7 cellular contexts compared by ENCODE assay signal in genomic region chr17:2406903-2407790, GRCh38. TPM values are rescaled to one million over a fixed set of nuclear protein-coding genes. Genes with fewer than 3 reads are reported as not detected.
DNase-seq lines count a peak whose midpoint lies in the region; ATAC-seq, FAIRE-seq and TF ChIP-seq lines count a peak whose summit lies in the region.

No MANE protein-coding gene starts in this region.

- peak; percentile 13 for FAIRE-seq in kidney (lab: Jason Lieb, UNC)

- H2AFZ ChIP-seq in Karpas-422 (ENCODE audit: low read length), result no peak overlapping the region

- no peak for ATAC-seq in GM21825 (IDR thresholded peaks at IDR 0.05; ENCODE audit: unreplicated experiment)

- H3K27me3 ChIP-seq in subcutaneous abdominal adipose tissue (ENCODE audit: control insufficient read depth in 5 of 5, insufficient read depth in 4 of 5, low read length in 5 of 5) (no peaks in the 10 kb centered on the region), Karpas-422 (ENCODE audit: low read length) (no peaks in the 10 kb centered on the region)

- intact Hi-C loops in kidney (cut with DNase I), result no loop called here

- H3K4me1 ChIP-seq in kidney (ENCODE audit: control insufficient read depth in 1 of 2, insufficient read depth in 1 of 2, low read depth in 1 of 2, low read length in 2 of 2) (peaks cover 11 to 20% of the 10 kb centered on the region in 2 donors), subcutaneous abdominal adipose tissue (ENCODE audit: control insufficient read depth in 5 of 5, insufficient read depth in 5 of 5, low read length in 5 of 5) (peaks cover 26 to 59% (median 56%) of the 10 kb centered on the region in 5 donors), Karpas-422 (ENCODE audit: low read length) (peaks cover 12% of the 10 kb centered on the region)

- DNase-seq in HT-29 (ENCODE audit: low spot score) (peak; percentile 45), kidney (peak; percentile 91), Karpas-422 (no peak)
- no peak for DNase-seq in activated effector memory CD4-positive, alpha-beta T cell treated with anti-CD3 and anti-CD28 coated beads, Interleukin-2, amount 50 U/mL, for 16 hours

- peak overlapping the region; percentile 9 for H3K27ac ChIP-seq in angular gyrus (ENCODE audit: low read depth, low read length)
- peak overlapping the region; percentile 77 to 91 for H3K27ac ChIP-seq in kidney (ENCODE audit: low read depth in 2 of 2, low read length in 2 of 2)
- H3K27ac ChIP-seq in subcutaneous abdominal adipose tissue (ENCODE audit: low read depth, low read length), result peak overlapping the region; percentile 99
- H3K27ac ChIP-seq in Karpas-422 (ENCODE audit: low read length), result no peak overlapping the region

- TF ChIP-seq CTCF in kidney (IDR thresholded peaks at IDR 0.05; ENCODE audit: borderline replicate concordance, extremely low read depth, insufficient read depth), result no peak

- no peaks in the 10 kb centered on the region for H3K9me2 ChIP-seq in Karpas-422 (replicated peaks; ENCODE audit: insufficient read depth, low read length)

- H3K4me2 ChIP-seq in Karpas-422 (ENCODE audit: low read depth, low read length, poor library complexity, severe bottlenecking), result no peak overlapping the region

- H3K79me2 ChIP-seq in Karpas-422 (ENCODE audit: low read length), result no peaks in the 10 kb centered on the region

- no peaks in the 10 kb centered on the region for H3K9me3 ChIP-seq in kidney (ENCODE audit: control insufficient read depth in 1 of 2, low read length in 2 of 2)
- no peaks in the 10 kb centered on the region for H3K9me3 ChIP-seq in subcutaneous abdominal adipose tissue (ENCODE audit: control insufficient read depth in 5 of 5, low read length in 5 of 5)
- H3K9me3 ChIP-seq in Karpas-422 (ENCODE audit: low read length), result no peaks in the 10 kb centered on the region

- H3K36me3 ChIP-seq in kidney (ENCODE audit: control insufficient read depth in 1 of 2, insufficient read depth in 2 of 2, low read length in 2 of 2) (no peaks in the 10 kb centered on the region), subcutaneous abdominal adipose tissue (ENCODE audit: control insufficient read depth in 5 of 5, insufficient read depth in 5 of 5, low read length in 5 of 5) (no peaks in the 10 kb centered on the region), Karpas-422 (ENCODE audit: insufficient read depth, low read length) (no peaks in the 10 kb centered on the region)

- H4K20me1 ChIP-seq in Karpas-422 (ENCODE audit: insufficient read depth, low read depth, low read length), result no peaks in the 10 kb centered on the region

- no peak overlapping the region for H3K4me3 ChIP-seq in kidney (ENCODE audit: low read length in 2 of 2)
- H3K4me3 ChIP-seq in subcutaneous abdominal adipose tissue (ENCODE audit: low read depth in 1 of 5, low read length in 5 of 5), result peak overlapping the region in 3 of 5 donors; percentile 25 to 32 (median 32)
- no peak overlapping the region for H3K4me3 ChIP-seq in Karpas-422 (ENCODE audit: low read length)

- H3K9ac ChIP-seq in kidney (ENCODE audit: low read length in 2 of 2) (peak overlapping the region in 1 of 2 donors; percentile 63), subcutaneous abdominal adipose tissue (ENCODE audit: low read length in 5 of 5) (peak overlapping the region; percentile 26 to 89 (median 72)), Karpas-422 (ENCODE audit: low read length) (no peak overlapping the region)

RNA-seq across cellular contexts. Expression of gene MNT, which starts 6.3 kb away (rescaled TPM):
- total RNA-seq in HT-29 (2014; rRNA removed; shearing (Covaris generic)), result 32.9 and 49.6 TPM in 2 replicates
- 39.8 TPM for total RNA-seq in kidney
- polyA plus RNA-seq in kidney (ENCODE audit: insufficient read depth, low read depth, low replicate concordance), result 3.7 TPM
- total RNA-seq in Karpas-422 (2014; rRNA removed; shearing (Covaris generic); ENCODE audit: low replicate concordance), result 6.3 and 18.8 TPM in 2 replicates

Comparison
In these comparisons a context has a peak if more than half of its experiments do, and no peak if none do; other contexts are left out.
1. DNase-seq: peak in HT-29 (single experiment) and kidney (single experiment); none in Karpas-422 (single experiment) and activated effector memory CD4-positive, alpha-beta T cell treated with anti-CD3 and anti-CD28 coated beads, Interleukin-2, amount 50 U/mL, for 16 hours (single experiment).
2. H3K4me3 ChIP-seq: peak in subcutaneous abdominal adipose tissue (3 of 5); none in kidney (0 of 2) and Karpas-422 (single experiment).